ENCODE assay signal across 8 cellular contexts in genomic region chr18:49168970-49169619, GRCh38.
DNase-seq lines count a peak whose midpoint lies in the region; ATAC-seq, FAIRE-seq and TF ChIP-seq lines count a peak whose summit lies in the region.

No MANE protein-coding gene starts in this region.

- H3K27ac ChIP-seq in C4-2B, result peak overlapping the region; percentile 20; the same call in 1 of the 2 replicates

- peak overlapping the region; percentile 69 for H3K4me3 Mint-ChIP-seq in stimulated activated memory B cell treated with anti-CD40 and anti-IgM and Interleukin-4, amounts not matched to agents 10 μg/mL and 1 μg/mL and 100 μg/mL, for 72 hours

- peak overlapping the region; percentile 78 for H3K27ac Mint-ChIP-seq in stimulated activated memory B cell treated with anti-CD40 and anti-IgM and Interleukin-4, amounts not matched to agents 10 μg/mL and 1 μg/mL and 100 μg/mL, for 72 hours

- peak; percentile 24 for TF ChIP-seq CTCF in C4-2B (conservative IDR thresholded peaks at IDR 0.05)

- intact Hi-C loops in Right ventricle myocardium superior (cut with DNase I), result no loop called here

- no peak for FAIRE-seq in frontal cortex (lab: Jason Lieb, UNC)

- no peaks in the 10 kb centered on the region for H3K27me3 Mint-ChIP-seq in stimulated activated memory B cell treated with anti-CD40 and anti-IgM and Interleukin-4, amounts not matched to agents 10 μg/mL and 1 μg/mL and 100 μg/mL, for 72 hours

- peaks cover 15% of the 10 kb centered on the region for H3K36me3 Mint-ChIP-seq in stimulated activated memory B cell treated with anti-CD40 and anti-IgM and Interleukin-4, amounts not matched to agents 10 μg/mL and 1 μg/mL and 100 μg/mL, for 72 hours

- ATAC-seq in GM19025 (IDR thresholded peaks at IDR 0.05; ENCODE audit: low read depth, unreplicated experiment) (peak; percentile 90), HG03103 (IDR thresholded peaks at IDR 0.05; ENCODE audit: low read depth, unreplicated experiment) (peak; percentile 86), Right ventricle myocardium superior (ENCODE audit: poor library complexity) (no peak)
- peak; percentile 88 for ATAC-seq in stimulated activated memory B cell treated with anti-CD40 and anti-IgM and Interleukin-4, amounts not matched to agents 10 μg/mL and 1 μg/mL and 100 μg/mL, for 72 hours

- H3K9me3 Mint-ChIP-seq in stimulated activated memory B cell treated with anti-CD40 and anti-IgM and Interleukin-4, amounts not matched to agents 10 μg/mL and 1 μg/mL and 100 μg/mL, for 72 hours, result peaks cover 4% of the 10 kb centered on the region

- peaks cover 40% of the 10 kb centered on the region for H3K4me1 Mint-ChIP-seq in stimulated activated memory B cell treated with anti-CD40 and anti-IgM and Interleukin-4, amounts not matched to agents 10 μg/mL and 1 μg/mL and 100 μg/mL, for 72 hours

- peak; percentile 42 to 46 for DNase-seq in activated T-cell treated with anti-CD3 and anti-CD28 coated beads, Interleukin-2, amount 50 U/mL, for 48 hours
- DNase-seq in Right ventricle myocardium superior (no peak), NK-92 (lab: John Stamatoyannopoulos, UW; ENCODE audit: unreplicated experiment) (no peak), frontal cortex (ENCODE audit: low spot score in 2 of 2) (no peak)

Comparison
In these comparisons a context has a peak if more than half of its experiments do, and no peak if none do; other contexts are left out.
1. DNase-seq: peak in activated T-cell treated with anti-CD3 and anti-CD28 coated beads, Interleukin-2, amount 50 U/mL, for 48 hours (2 of 2); none in Right ventricle myocardium superior (single experiment), NK-92 (single experiment) and frontal cortex (0 of 2).